13 cellular contexts compared by ENCODE assay signal in the genomic region with DNA sequence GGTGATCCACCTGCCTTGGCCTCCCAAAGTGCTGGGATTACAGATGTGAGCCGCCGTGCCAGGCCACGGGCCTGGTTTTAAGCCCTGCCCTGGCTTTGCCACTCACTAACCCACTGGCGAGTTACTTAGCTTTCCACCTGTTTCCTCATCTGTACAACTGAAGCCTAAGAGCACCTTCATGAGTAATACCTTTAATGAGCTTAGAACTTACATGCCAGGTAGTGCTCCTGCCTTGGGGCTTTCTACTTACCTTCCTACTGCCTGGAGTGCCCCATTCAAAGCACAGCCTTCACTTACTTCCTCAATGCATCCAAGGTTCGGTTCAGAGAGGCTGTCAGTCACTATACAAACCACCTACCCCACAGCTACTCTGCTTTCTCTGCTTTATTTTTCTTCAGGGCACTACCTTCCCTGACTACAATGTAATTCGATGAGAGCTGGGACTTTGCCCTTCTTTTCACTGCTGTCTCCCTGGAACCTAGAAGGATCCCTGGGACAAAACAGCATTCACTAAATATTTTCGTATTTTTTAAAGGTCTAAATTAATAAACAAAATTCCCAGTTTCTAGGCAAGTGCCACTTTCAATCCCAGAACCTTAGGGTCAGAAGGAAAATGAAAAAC. TPM values are rescaled to one million over a fixed set of nuclear protein-coding genes. Genes with fewer than 3 reads are reported as not detected.
DNase-seq lines count a peak whose midpoint lies in the region; ATAC-seq, FAIRE-seq and TF ChIP-seq lines count a peak whose summit lies in the region.
"Had no signal": no experiment of that assay in that cellular context is flagged by ENCODE, and none has a peak within 500 bp of the region (broad histone marks: within the 10 kb centered on the region; RNA-seq: fewer than 3 reads in every experiment).

No MANE protein-coding gene starts in this region.

- intact Hi-C loops in OCI-LY7 (cut with micrococcal nuclease; ENCODE audit: unreplicated experiment): no loop called here

- H3K4me3 ChIP-seq in OCI-LY7 (ENCODE audit: low read depth, low read length, poor library complexity, severe bottlenecking) (no peak overlapping the region), epithelial cell of esophagus (ENCODE audit: low read length) (no peak overlapping the region)

- H3K9me2 ChIP-seq in OCI-LY7 (ENCODE audit: insufficient read depth, low read length): no peaks in the 10 kb centered on the region

- no peaks in the 10 kb centered on the region for H3K9me3 Mint-ChIP-seq in T-helper 1 cell treated with Interleukin-12 subunit alpha and Interleukin-12 subunit beta and Interleukin-4 antibody, amounts not matched to agents 30 μg/mL and 1 μg/mL, for 36 hours
- no peaks in the 10 kb centered on the region for H3K9me3 Mint-ChIP-seq in effector memory CD8-positive, alpha-beta T cell
- H3K9me3 Mint-ChIP-seq: CD4-positive, CD25-positive, alpha-beta regulatory T cell had no signal

- ATAC-seq in effector memory CD8-positive, alpha-beta T cell (replicated peaks): no peak

- no peaks in the 10 kb centered on the region for H3K27me3 Mint-ChIP-seq in T-helper 1 cell treated with Interleukin-12 subunit alpha and Interleukin-12 subunit beta and Interleukin-4 antibody, amounts not matched to agents 30 μg/mL and 1 μg/mL, for 36 hours (ENCODE audit: low read depth)
- H3K27me3 Mint-ChIP-seq in effector memory CD8-positive, alpha-beta T cell: no peaks in the 10 kb centered on the region
- H3K27me3 Mint-ChIP-seq: CD4-positive, CD25-positive, alpha-beta regulatory T cell had no signal

- no peak overlapping the region for H3K27ac ChIP-seq in OCI-LY7 (ENCODE audit: low read depth, low read length, poor library complexity, severe bottlenecking)

- no peaks in the 10 kb centered on the region for H3K4me1 ChIP-seq in OCI-LY7 (ENCODE audit: insufficient read depth, low read length, poor library complexity, severe bottlenecking)

- peak overlapping the region; percentile 22 for H3K27ac Mint-ChIP-seq in T-helper 1 cell treated with Interleukin-12 subunit alpha and Interleukin-12 subunit beta and Interleukin-4 antibody, amounts not matched to agents 30 μg/mL and 1 μg/mL, for 36 hours
- H3K27ac Mint-ChIP-seq in effector memory CD8-positive, alpha-beta T cell: peak overlapping the region in 1 of 2 donors; percentile 63

- no peak for TF ChIP-seq CTCF in OCI-LY7 (conservative IDR thresholded peaks at IDR 0.05; ENCODE audit: low read length)
- no peak for TF ChIP-seq CTCF in epithelial cell of esophagus (IDR thresholded peaks at IDR 0.05; ENCODE audit: insufficient read depth, low read depth, low read length, missing control alignments)
- no peak for TF ChIP-seq CTCF in D721Med (IDR thresholded peaks at IDR 0.05; ENCODE audit: insufficient read depth, missing control alignments)

- no peak overlapping the region for H3K4me3 Mint-ChIP-seq in T-helper 1 cell treated with Interleukin-12 subunit alpha and Interleukin-12 subunit beta and Interleukin-4 antibody, amounts not matched to agents 30 μg/mL and 1 μg/mL, for 36 hours
- H3K4me3 Mint-ChIP-seq in effector memory CD8-positive, alpha-beta T cell: no peak overlapping the region
- H3K4me3 Mint-ChIP-seq: CD4-positive, CD25-positive, alpha-beta regulatory T cell had no signal

- CTCF ChIA-PET in OCI-LY7 (lab: Charles Lee; ENCODE audit: unreplicated experiment): no interaction called here

- H3K4me2 ChIP-seq in OCI-LY7 (ENCODE audit: low read length): no peak overlapping the region

- DNase-seq in T-helper 1 cell: no peak
- DNase-seq in OCI-LY7 (ENCODE audit: low spot score): no peak
- DNase-seq in epithelial cell of esophagus (ENCODE audit: low read depth): peak; percentile 31
- DNase-seq in mesenteric fat pad (ENCODE audit: low spot score): peak; percentile 9
- no peak for DNase-seq in D721Med (ENCODE audit: insufficient read length, low spot score)
- no peak for DNase-seq in HUDEP-2 (lab: John Stamatoyannopoulos, UW; ENCODE audit: unreplicated experiment in 76 of 76)
- DNase-seq in effector memory CD8-positive, alpha-beta T cell: no peak
- DNase-seq: CD4-positive, CD25-positive, alpha-beta regulatory T cell; MV-4-11; NCI-H1417 treated with DMSO at 0.1 percent for 48 hours; NCI-H510A treated with DMSO at 0.1 percent for 48 hours; RPMI8226 had no signal

- TSS peak; percentile 8 for BruUV-seq in OCI-LY7 (replicated peaks; lab: Mats Ljungman, UMichigan)

- FAIRE-seq in D721Med (lab: Jason Lieb, UNC): no peak

- H2AFZ ChIP-seq in OCI-LY7 (ENCODE audit: low read length): no peak overlapping the region

- POLR2A ChIA-PET in OCI-LY7 (lab: Charles Lee): interaction anchor here (0.6 kb wide), 1 partner anchor 37 kb away, joined by 3 read pairs; no protein-coding TSS in a partner anchor

- H3K36me3 Mint-ChIP-seq in T-helper 1 cell treated with Interleukin-12 subunit alpha and Interleukin-12 subunit beta and Interleukin-4 antibody, amounts not matched to agents 30 μg/mL and 1 μg/mL, for 36 hours (ENCODE audit: low read depth): peaks cover 46% of the 10 kb centered on the region
- H3K36me3 Mint-ChIP-seq in effector memory CD8-positive, alpha-beta T cell (ENCODE audit: insufficient read depth): peaks cover 86% of the 10 kb centered on the region

- no peaks in the 10 kb centered on the region for H4K20me1 ChIP-seq in OCI-LY7 (ENCODE audit: insufficient read depth, low read length)

- H3K9me3 ChIP-seq in OCI-LY7 (ENCODE audit: low read length): no peaks in the 10 kb centered on the region

- H3K79me2 ChIP-seq in OCI-LY7 (ENCODE audit: insufficient read depth, low read depth, low read length): peaks cover 20% of the 10 kb centered on the region; the same call in 1 of the 2 replicates

- peaks cover 2% of the 10 kb centered on the region for H3K4me1 Mint-ChIP-seq in T-helper 1 cell treated with Interleukin-12 subunit alpha and Interleukin-12 subunit beta and Interleukin-4 antibody, amounts not matched to agents 30 μg/mL and 1 μg/mL, for 36 hours (ENCODE audit: low read depth)
- H3K4me1 Mint-ChIP-seq in effector memory CD8-positive, alpha-beta T cell (ENCODE audit: low read depth in 2 of 2): peaks cover 4 to 6% of the 10 kb centered on the region in 2 donors

- peaks cover 97% of the 10 kb centered on the region for H3K36me3 ChIP-seq in OCI-LY7 (ENCODE audit: insufficient read depth, low read length)

RNA-seq across cellular contexts. Expression of gene ZCCHC8, which starts 13.8 kb away (rescaled TPM):
- 46.9 and 48.7 TPM in 2 replicates for total RNA-seq in OCI-LY7 (2014; rRNA removed; shearing (Covaris generic))
- total RNA-seq in OCI-LY7 (2022) (68.1 and 68.6 TPM in 2 replicates), mesenteric fat pad (14.9 TPM)

RNA-seq across cellular contexts. Expression of gene RSRC2, which starts 39.8 kb away (rescaled TPM):
- total RNA-seq in OCI-LY7 (2014; rRNA removed; shearing (Covaris generic)): 91.7 and 125 TPM in 2 replicates
- total RNA-seq in OCI-LY7 (2022) (131 and 132 TPM in 2 replicates), mesenteric fat pad (55.2 TPM)

RNA-seq across cellular contexts. Expression of gene KNTC1, which starts 40.1 kb away (rescaled TPM):
- total RNA-seq in OCI-LY7 (2014; rRNA removed; shearing (Covaris generic)): 138 and 170 TPM in 2 replicates
- 195 and 253 TPM in 2 replicates for total RNA-seq in OCI-LY7 (2022)
- 8.5 TPM for total RNA-seq in mesenteric fat pad

Comparison
In these comparisons a context has a peak if more than half of its experiments do, and no peak if none do; other contexts are left out.
1. DNase-seq: peak in epithelial cell of esophagus (single experiment) and mesenteric fat pad (single experiment); none in T-helper 1 cell (0 of 5), OCI-LY7 (single experiment), D721Med (single experiment), HUDEP-2 (0 of 76) and effector memory CD8-positive, alpha-beta T cell (0 of 3).
2. RNA of gene KNTC1, which starts 40.1 kb away (total RNA-seq): 138 to 253 TPM in OCI-LY7; 8.5 TPM in mesenteric fat pad (single experiment); every median in the first group is over 10 times any median in the second.